ENCODE assay signal across 10 cellular contexts in the genomic region with DNA sequence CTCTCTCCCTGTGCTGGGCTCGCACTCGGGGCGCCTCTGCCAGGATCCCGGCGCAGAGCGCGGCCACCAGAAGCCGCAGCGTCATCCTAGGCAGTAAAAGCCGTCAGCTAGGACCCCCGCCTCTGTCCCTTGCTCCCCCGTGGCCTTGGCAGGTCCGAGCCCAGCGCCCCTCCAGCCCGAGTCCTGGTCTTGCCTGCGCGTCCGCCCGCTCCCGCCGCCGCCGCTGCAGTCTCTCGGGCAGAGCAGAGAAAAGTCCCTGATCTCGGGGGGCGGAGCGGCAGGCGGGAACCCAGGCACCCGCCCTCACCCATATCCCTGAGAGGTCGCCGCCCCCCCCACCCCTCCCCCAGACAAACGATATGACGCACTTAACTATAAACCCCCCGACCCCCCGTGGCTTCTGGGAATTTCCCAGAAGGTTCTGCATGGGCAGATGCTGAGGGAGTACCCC. TPM values are rescaled to one million over a fixed set of nuclear protein-coding genes. Genes with fewer than 3 reads are reported as not detected.
DNase-seq lines count a peak whose midpoint lies in the region; ATAC-seq, FAIRE-seq and TF ChIP-seq lines count a peak whose summit lies in the region.
"Had no signal": no experiment of that assay in that cellular context is flagged by ENCODE, and none has a peak within 500 bp of the region (broad histone marks: within the 10 kb centered on the region; RNA-seq: fewer than 3 reads in every experiment).

A gene (minus strand): TSS at position 255 of the 451 bp plus-strand sequence. CDS start 170 bp downstream, at position 85.

- no peak for TF ChIP-seq EP300 in A549 (IDR thresholded peaks at IDR 0.05)

- DNase-seq in A549 (ENCODE audit: low read depth in 1 of 2, low spot score in 1 of 2) (no peak), endodermal cell (no peak), aorta (no peak), HTR-8/SVneo (ENCODE audit: insufficient read length, low spot score) (no peak), OCI-M2 (lab: John Stamatoyannopoulos, UW; ENCODE audit: unreplicated experiment) (no peak)
- DNase-seq: stimulated activated naive CD4-positive, alpha-beta T cell had no signal

- H3K4me1 Mint-ChIP-seq in IgD-negative memory B cell (peaks cover 0 to 3% (median 0%) of the 10 kb centered on the region in 3 donors), endodermal cell (peaks cover 13% of the 10 kb centered on the region)

- peak within 1 kb of the TSS in 1 of 3 donors; percentile 77 for H3K27ac Mint-ChIP-seq in IgD-negative memory B cell
- H3K27ac Mint-ChIP-seq in endodermal cell: no peak within 1 kb of the TSS

- H3K27me3 Mint-ChIP-seq in IgD-negative memory B cell: peaks cover 26% of the 10 kb centered on the region
- peaks cover 9% of the 10 kb centered on the region for H3K27me3 Mint-ChIP-seq in endodermal cell (ENCODE audit: insufficient read depth)

- 4% methylated on average over 4 of the region's 35 CpGs for WGBS in A549 (ENCODE audit: missing lambda C conversion rate)
- 19 to 27% methylated on average over 11 to 35 of the region's 35 CpGs for WGBS in endodermal cell (ENCODE audit: insufficient coverage in 1 of 2, insufficient read length in 1 of 2), 2 experiments
- 2 to 4% methylated on average over 28 to 35 of the region's 35 CpGs for WGBS in aorta, 2 donors

- CTCF ChIA-PET in A549 (lab: Yijun Ruan, JAX): interaction anchor here (4.6 kb wide), 1 partner anchor 40 kb away, joined by 19 read pairs; a partner anchor contains a TSS

- H3K4me3 ChIP-seq in A549: peak within 1 kb of the TSS; percentile 84
- H3K4me3 ChIP-seq in endodermal cell (ENCODE audit: low read length): no peak within 1 kb of the TSS
- peak within 1 kb of the TSS; percentile 37 to 48 for H3K4me3 ChIP-seq in mucosa of rectum (ENCODE audit: low read length in 2 of 2)
- H3K4me3 ChIP-seq in aorta (ENCODE audit: low read length in 2 of 2): peak within 1 kb of the TSS in 1 of 2 donors; percentile 17

- H3K4me1 ChIP-seq in A549 (peaks cover 80% of the 10 kb centered on the region), endodermal cell (ENCODE audit: control insufficient read depth, insufficient read depth, low read length) (no peaks in the 10 kb centered on the region), mucosa of rectum (ENCODE audit: control insufficient read depth in 2 of 2, insufficient read depth in 2 of 2, low read length in 2 of 2) (peaks cover 11 to 14% of the 10 kb centered on the region in 2 donors), aorta (ENCODE audit: control insufficient read depth in 1 of 2, insufficient read depth in 2 of 2, low read length in 2 of 2) (no peaks in the 10 kb centered on the region)

- TF ChIP-seq CTCF in A549 (IDR thresholded peaks at IDR 0.05) (no peak), endodermal cell (conservative IDR thresholded peaks at IDR 0.05) (no peak)

- H3K27ac ChIP-seq in A549 (peak within 1 kb of the TSS; percentile 99 to 100), endodermal cell (ENCODE audit: low read depth, low read length) (no peak within 1 kb of the TSS), mucosa of rectum (ENCODE audit: low read depth in 2 of 2, low read length in 2 of 2) (peak within 1 kb of the TSS; percentile 24 to 32), aorta (ENCODE audit: low read depth in 1 of 2, low read length in 2 of 2) (no peak within 1 kb of the TSS)

- peak; percentile 86 for TF ChIP-seq POLR2A in A549 (IDR thresholded peaks at IDR 0.05; ENCODE audit: low read length)

- FAIRE-seq in A549 (lab: Jason Lieb, UNC) (no peak), HTR-8/SVneo (lab: Jason Lieb, UNC) (no peak)
- FAIRE-seq: TTC549 had no signal

- peak within 1 kb of the TSS; percentile 96 for H3K4me2 ChIP-seq in A549

- POLR2A ChIA-PET in A549 (lab: Yijun Ruan, JAX): interaction anchor here (1.2 kb wide), 1 partner anchor 68 kb away, joined by 5 read pairs; a partner anchor contains a TSS

- H3K9me3 ChIP-seq in A549 (no peaks in the 10 kb centered on the region), endodermal cell (ENCODE audit: control insufficient read depth, low read length) (no peaks in the 10 kb centered on the region), mucosa of rectum (ENCODE audit: control insufficient read depth in 2 of 2, low read length in 2 of 2) (no peaks in the 10 kb centered on the region), aorta (ENCODE audit: control insufficient read depth, low read length) (no peaks in the 10 kb centered on the region)

- H3K4me3 Mint-ChIP-seq in IgD-negative memory B cell (peak within 1 kb of the TSS in 3 of 4 donors; percentile 41 to 87 (median 84)), endodermal cell (peak within 1 kb of the TSS; percentile 45)

- intact Hi-C loops in aorta (cut with DNase I): loop anchor here (5.0 kb wide), 2 partner anchors 38 to 42 kb away; a partner anchor contains a TSS

- H3K27me3 ChIP-seq in endodermal cell (ENCODE audit: control insufficient read depth, insufficient read depth, low read length, poor library complexity, severe bottlenecking): peaks cover 17% of the 10 kb centered on the region
- H3K27me3 ChIP-seq in mucosa of rectum (ENCODE audit: control insufficient read depth in 2 of 2, insufficient read depth in 2 of 2, low read length in 2 of 2): peaks cover 0 to 7% of the 10 kb centered on the region in 2 donors
- H3K27me3 ChIP-seq in aorta (ENCODE audit: control insufficient read depth in 1 of 2, insufficient read depth in 2 of 2, low read length in 1 of 2): no peaks in the 10 kb centered on the region

- H3K9me3 Mint-ChIP-seq in IgD-negative memory B cell (no peaks in the 10 kb centered on the region), endodermal cell (no peaks in the 10 kb centered on the region)

- H3K36me3 ChIP-seq in endodermal cell (ENCODE audit: control insufficient read depth, insufficient read depth, low read length) (peaks cover 16% of the 10 kb centered on the region), mucosa of rectum (ENCODE audit: control insufficient read depth in 2 of 2, insufficient read depth in 2 of 2, low read length in 2 of 2) (peaks cover 19 to 23% of the 10 kb centered on the region in 2 donors), aorta (ENCODE audit: control insufficient read depth in 1 of 2, insufficient read depth in 2 of 2, low read length in 1 of 2) (no peaks in the 10 kb centered on the region)

- ATAC-seq in A549 (peak; percentile 38 to 64), aorta (ENCODE audit: low FRiP score) (no peak), GM21717 (IDR thresholded peaks at IDR 0.05; ENCODE audit: unreplicated experiment) (no peak)

- H3K9ac ChIP-seq in endodermal cell (ENCODE audit: extremely low read depth, low read length, poor library complexity, severe bottlenecking) (peak within 1 kb of the TSS; percentile 3), mucosa of rectum (ENCODE audit: low read depth in 1 of 2, low read length in 2 of 2) (peak within 1 kb of the TSS; percentile 32 to 59)

- no peak for TF ChIP-seq RAD21 in A549 (conservative IDR thresholded peaks at IDR 0.05 in 1 of 2, IDR thresholded peaks at IDR 0.05 in 1 of 2)

- H3K36me3 Mint-ChIP-seq in IgD-negative memory B cell (peaks cover 4% of the 10 kb centered on the region), endodermal cell (ENCODE audit: low read depth) (peaks cover 22% of the 10 kb centered on the region)

TF ChIP-seq in A549, 52 proteins besides CTCF, POLR2A, EP300 and RAD21 (continues in another document):
- no peak for TF ChIP-seq FOSL2 (IDR thresholded peaks at IDR 0.05)
- no peak for TF ChIP-seq FOSL2 (CRISPR knock-in tag; IDR thresholded peaks at IDR 0.05)
- no peak for TF ChIP-seq NPAS2 (CRISPR knock-in tag; IDR thresholded peaks at IDR 0.05; ENCODE audit: borderline replicate concordance)
- TF ChIP-seq, protein P1, sequence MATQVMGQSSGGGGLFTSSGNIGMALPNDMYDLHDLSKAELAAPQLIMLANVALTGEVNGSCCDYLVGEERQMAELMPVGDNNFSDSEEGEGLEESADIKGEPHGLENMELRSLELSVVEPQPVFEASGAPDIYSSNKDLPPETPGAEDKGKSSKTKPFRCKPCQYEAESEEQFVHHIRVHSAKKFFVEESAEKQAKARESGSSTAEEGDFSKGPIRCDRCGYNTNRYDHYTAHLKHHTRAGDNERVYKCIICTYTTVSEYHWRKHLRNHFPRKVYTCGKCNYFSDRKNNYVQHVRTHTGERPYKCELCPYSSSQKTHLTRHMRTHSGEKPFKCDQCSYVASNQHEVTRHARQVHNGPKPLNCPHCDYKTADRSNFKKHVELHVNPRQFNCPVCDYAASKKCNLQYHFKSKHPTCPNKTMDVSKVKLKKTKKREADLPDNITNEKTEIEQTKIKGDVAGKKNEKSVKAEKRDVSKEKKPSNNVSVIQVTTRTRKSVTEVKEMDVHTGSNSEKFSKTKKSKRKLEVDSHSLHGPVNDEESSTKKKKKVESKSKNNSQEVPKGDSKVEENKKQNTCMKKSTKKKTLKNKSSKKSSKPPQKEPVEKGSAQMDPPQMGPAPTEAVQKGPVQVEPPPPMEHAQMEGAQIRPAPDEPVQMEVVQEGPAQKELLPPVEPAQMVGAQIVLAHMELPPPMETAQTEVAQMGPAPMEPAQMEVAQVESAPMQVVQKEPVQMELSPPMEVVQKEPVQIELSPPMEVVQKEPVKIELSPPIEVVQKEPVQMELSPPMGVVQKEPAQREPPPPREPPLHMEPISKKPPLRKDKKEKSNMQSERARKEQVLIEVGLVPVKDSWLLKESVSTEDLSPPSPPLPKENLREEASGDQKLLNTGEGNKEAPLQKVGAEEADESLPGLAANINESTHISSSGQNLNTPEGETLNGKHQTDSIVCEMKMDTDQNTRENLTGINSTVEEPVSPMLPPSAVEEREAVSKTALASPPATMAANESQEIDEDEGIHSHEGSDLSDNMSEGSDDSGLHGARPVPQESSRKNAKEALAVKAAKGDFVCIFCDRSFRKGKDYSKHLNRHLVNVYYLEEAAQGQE (IDR thresholded peaks at IDR 0.05): no peak
- no peak for TF ChIP-seq CHD4 (IDR thresholded peaks at IDR 0.05; ENCODE audit: borderline replicate concordance)

RNA-seq across cellular contexts. Expression of the gene that starts here (rescaled TPM):
- polyA plus RNA-seq in A549 (2011; rRNA removed) (36.5 and 63.0 TPM in 2 replicates), A549 (2017; fragmentation: RNase III; extraction: RNeasy Plus Mini Kit Qiagen cat#74134 plus additional on column Dnase treatment) (213 to 273 TPM (median 240 TPM) in 3 replicates), IgD-negative memory B cell (not detected), aorta (100 to 1,000 TPM in 1 of 2 donors, 1 to 10 TPM in 1; 3.9 to 217 TPM)
- 82.2 and 86.3 TPM in 2 replicates for polyA plus RNA-seq in A549 (2012; cell fraction: cytosol; rRNA removed)
- 979 and 1,138 TPM in 2 replicates for polyA plus RNA-seq in A549 (2012; cell fraction: nucleus; rRNA removed)
- 53.1 and 64.3 TPM in 2 replicates for polyA minus RNA-seq in A549 (2011; rRNA and poly(A)+ RNA removed)
- total RNA-seq in endodermal cell (10 to 100 TPM; 15.7 to 16.6 TPM), aorta (1 to 10 TPM; 5.4 to 6.7 TPM)
- polyA plus RNA-seq in endodermal cell (2013, experiment 1 of 2): 18.7 TPM
- 24.0 TPM for polyA plus RNA-seq in endodermal cell (2013, experiment 2 of 2)

Comparison
In these comparisons a context has a peak if more than half of its experiments do, and no peak if none do; other contexts are left out.
1. ATAC-seq: peak in A549 (2 of 2); none in aorta (single experiment) and GM21717 (single experiment).
2. H3K27ac ChIP-seq: peak in A549 (2 of 2) and mucosa of rectum (2 of 2); none in endodermal cell (single experiment) and aorta (0 of 2).